8 cellular contexts compared by ENCODE assay signal in the genomic region with DNA sequence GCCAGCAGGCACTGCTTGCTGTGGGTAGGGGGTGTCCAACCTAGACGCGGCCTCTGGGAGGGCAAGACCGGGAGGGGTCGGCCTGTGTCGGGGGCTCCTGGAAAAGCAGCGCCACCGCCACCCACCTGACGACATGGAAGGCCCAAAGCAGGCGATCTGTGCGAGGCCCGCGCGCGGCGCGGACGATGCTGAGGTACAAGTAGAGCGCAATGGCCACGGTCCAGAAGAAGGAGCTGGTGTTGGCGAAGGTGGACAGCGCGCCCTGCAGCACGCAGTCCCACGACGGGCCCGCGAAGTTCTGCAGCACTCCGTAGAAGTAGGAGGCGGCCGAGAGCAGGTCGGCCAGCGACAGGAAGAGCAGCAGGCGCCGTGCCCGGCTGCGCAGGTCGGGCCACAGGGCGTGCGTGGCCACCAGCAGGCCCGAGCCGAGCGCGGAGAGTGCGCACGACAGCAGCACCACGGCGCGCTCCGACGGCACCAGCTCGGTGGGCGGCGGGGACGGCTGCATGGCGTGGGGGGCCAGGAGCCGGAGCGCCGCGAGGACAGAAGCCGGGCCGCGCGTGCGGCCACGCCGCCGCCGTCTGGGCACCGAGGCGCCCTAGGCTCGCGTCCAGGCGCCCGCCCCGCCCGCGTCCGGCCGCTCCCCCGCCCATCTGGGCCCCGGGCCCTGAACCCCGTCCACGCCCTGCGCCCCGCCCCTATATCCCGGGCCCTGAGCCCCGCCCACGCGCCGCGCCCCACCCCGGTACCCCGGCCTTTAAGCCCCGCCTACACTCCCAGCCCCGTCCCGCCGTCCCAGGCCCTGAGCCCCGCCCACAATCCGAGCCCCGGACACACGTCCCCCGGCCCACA. TPM values are rescaled to one million over a fixed set of nuclear protein-coding genes. Genes with fewer than 3 reads are reported as not detected.
DNase-seq lines count a peak whose midpoint lies in the region; ATAC-seq and TF ChIP-seq lines count a peak whose summit lies in the region.

A gene with protein sequence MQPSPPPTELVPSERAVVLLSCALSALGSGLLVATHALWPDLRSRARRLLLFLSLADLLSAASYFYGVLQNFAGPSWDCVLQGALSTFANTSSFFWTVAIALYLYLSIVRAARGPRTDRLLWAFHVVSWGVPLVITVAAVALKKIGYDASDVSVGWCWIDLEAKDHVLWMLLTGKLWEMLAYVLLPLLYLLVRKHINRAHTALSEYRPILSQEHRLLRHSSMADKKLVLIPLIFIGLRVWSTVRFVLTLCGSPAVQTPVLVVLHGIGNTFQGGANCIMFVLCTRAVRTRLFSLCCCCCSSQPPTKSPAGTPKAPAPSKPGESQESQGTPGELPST (minus strand): TSS at position 583 of the 852 bp plus-strand sequence. CDS start 75 bp downstream, at position 508.

- DNase-seq in NCI-H2227 (lab: John Stamatoyannopoulos, UW; ENCODE audit: unreplicated experiment) (peak; percentile 76), memory B cell (ENCODE audit: low spot score in 2 of 2) (peak; percentile 68 to 73)
- peak; percentile 88 for DNase-seq in activated CD8-positive, alpha-beta T cell treated with anti-CD3 and anti-CD28 coated beads for 36 hours
- DNase-seq in stimulated activated CD8-positive, alpha-beta memory T cell treated with anti-CD3 and anti-CD28 coated beads, Interleukin-15, amount 100 ng/mL, for 1 hour (ENCODE audit: low read depth), result peak; percentile 64

- peak; percentile 69 for ATAC-seq in HG02642 (IDR thresholded peaks at IDR 0.05; ENCODE audit: poor library complexity, unreplicated experiment)
- peak; percentile 89 for ATAC-seq in activated CD8-positive, alpha-beta T cell treated with anti-CD3 and anti-CD28 coated beads for 36 hours
- peak; percentile 78 for ATAC-seq in memory B cell (ENCODE audit: low read depth)
- no peak for ATAC-seq in HG03469 (IDR thresholded peaks at IDR 0.05; ENCODE audit: unreplicated experiment)

- no peaks in the 10 kb centered on the region for H3K36me3 Mint-ChIP-seq in activated CD8-positive, alpha-beta T cell treated with anti-CD3 and anti-CD28 coated beads for 36 hours (ENCODE audit: low read depth)
- no peaks in the 10 kb centered on the region for H3K36me3 Mint-ChIP-seq in memory B cell

- intact Hi-C loops in activated CD8-positive, alpha-beta T cell treated with anti-CD3 and anti-CD28 coated beads for 36 hours (cut with micrococcal nuclease), result no loop called here

- 3% methylated on average over 100 to 102 of the region's 102 CpGs for WGBS in ectodermal cell, 2 experiments

- H3K4me1 Mint-ChIP-seq in activated CD8-positive, alpha-beta T cell treated with anti-CD3 and anti-CD28 coated beads for 36 hours (ENCODE audit: low read depth), result peaks cover 38% of the 10 kb centered on the region
- peaks cover 24% of the 10 kb centered on the region for H3K4me1 Mint-ChIP-seq in memory B cell

- H3K27ac ChIP-seq in ectodermal cell (ENCODE audit: insufficient read depth, low read depth, low read length, poor library complexity, severe bottlenecking), result no peak within 1 kb of the TSS

- H3K27me3 Mint-ChIP-seq in activated CD8-positive, alpha-beta T cell treated with anti-CD3 and anti-CD28 coated beads for 36 hours, result peaks cover 2% of the 10 kb centered on the region
- H3K27me3 Mint-ChIP-seq in memory B cell, result no peaks in the 10 kb centered on the region

- peaks cover 19% of the 10 kb centered on the region for H3K27me3 ChIP-seq in ectodermal cell (ENCODE audit: control insufficient read depth, insufficient read depth, low read length, poor library complexity, severe bottlenecking)

- H3K27ac Mint-ChIP-seq in activated CD8-positive, alpha-beta T cell treated with anti-CD3 and anti-CD28 coated beads for 36 hours, result peak within 1 kb of the TSS; percentile 70
- peak within 1 kb of the TSS; percentile 84 for H3K27ac Mint-ChIP-seq in memory B cell

- POLR2A ChIA-PET in activated CD8-positive, alpha-beta T cell treated with anti-CD3 and anti-CD28 coated beads for 36 hours (lab: Charles Lee), result interaction anchor here (0.9 to 1.5 kb wide), 2 partner anchors 14 to 21 kb away, joined by 3 to 4 read pairs; no protein-coding TSS in a partner anchor

- H3K9me3 Mint-ChIP-seq in activated CD8-positive, alpha-beta T cell treated with anti-CD3 and anti-CD28 coated beads for 36 hours, result no peaks in the 10 kb centered on the region
- H3K9me3 Mint-ChIP-seq in memory B cell, result no peaks in the 10 kb centered on the region

- TF ChIP-seq POLR2A in GM15510 (IDR thresholded peaks at IDR 0.05; ENCODE audit: borderline replicate concordance, extremely low read depth, insufficient read length), result peak; percentile 53

- H3K4me1 ChIP-seq in ectodermal cell (ENCODE audit: control insufficient read depth, insufficient read depth, low read length), result peaks cover 8% of the 10 kb centered on the region

- H3K4me3 Mint-ChIP-seq in activated CD8-positive, alpha-beta T cell treated with anti-CD3 and anti-CD28 coated beads for 36 hours, result peak within 1 kb of the TSS; percentile 81
- H3K4me3 Mint-ChIP-seq in memory B cell, result peak within 1 kb of the TSS; percentile 95

- peak within 1 kb of the TSS; percentile 48 for H3K4me3 ChIP-seq in ectodermal cell (ENCODE audit: insufficient read depth, low read depth, low read length)

- H3K9me3 ChIP-seq in ectodermal cell (ENCODE audit: control insufficient read depth, low read length), result no peaks in the 10 kb centered on the region

- H3K36me3 ChIP-seq in ectodermal cell (ENCODE audit: control insufficient read depth, insufficient read depth, low read length), result no peaks in the 10 kb centered on the region

- no peak for TF ChIP-seq CTCF in activated CD8-positive, alpha-beta T cell treated with anti-CD3 and anti-CD28 coated beads for 36 hours (IDR thresholded peaks at IDR 0.05)

- CTCF ChIA-PET in activated CD8-positive, alpha-beta T cell treated with anti-CD3 and anti-CD28 coated beads for 36 hours (lab: Charles Lee), result interaction anchor here (0.6 to 1.2 kb wide), 3 partner anchors 13 to 124 kb away, joined by 3 to 5 read pairs (median 4); no protein-coding TSS in a partner anchor

RNA-seq across cellular contexts. Expression of the gene that starts here (rescaled TPM):
- 1 to 10 TPM; 3.4 to 4.7 TPM for total RNA-seq in activated CD8-positive, alpha-beta T cell treated with anti-CD3 and anti-CD28 coated beads for 36 hours
- 4.0 TPM for polyA plus RNA-seq in ectodermal cell (2013, experiment 1 of 4)
- polyA plus RNA-seq in ectodermal cell (2013, experiment 2 of 4), result 3.7 TPM
- polyA plus RNA-seq in ectodermal cell (2013, experiment 3 of 4), result 2.5 TPM
- 3.9 TPM for polyA plus RNA-seq in ectodermal cell (2013, experiment 4 of 4)
